Comparison of ENCODE assay signal across 27 cellular contexts in genomic region chr7:52455571-52455970, GRCh38.
"Had no signal": no experiment of that assay in that cellular context is flagged by ENCODE, and none has a peak within 500 bp of the region (broad histone marks: within the 10 kb centered on the region; RNA-seq: fewer than 3 reads in every experiment).

No MANE protein-coding gene starts in this region.

- H3K4me1 ChIP-seq: colonic mucosa, esophagus muscularis mucosa, esophagus squamous epithelium, foreskin keratinocyte, gastrocnemius medialis, gastroesophageal sphincter, heart right ventricle had no signal

- FAIRE-seq: colon, endometrium, endothelial cell of umbilical vein, frontal cortex had no signal

- ATAC-seq: effector memory CD8-positive, alpha-beta T cell; esophagus mucosa; foreskin keratinocyte; gastrocnemius medialis; gastroesophageal sphincter; heart right ventricle had no signal

- H3K4me3 ChIP-seq: colonic mucosa, coronary artery, dorsolateral prefrontal cortex, esophagus muscularis mucosa, esophagus squamous epithelium, gastrocnemius medialis, gastroesophageal sphincter, heart right ventricle had no signal

- H3K27ac ChIP-seq: colonic mucosa, coronary artery, dorsolateral prefrontal cortex, epithelial cell of prostate, esophagus muscularis mucosa, esophagus squamous epithelium, foreskin keratinocyte, gastrocnemius medialis, gastroesophageal sphincter, heart right ventricle had no signal

- H3K27me3 ChIP-seq: colonic mucosa, dorsolateral prefrontal cortex, esophagus muscularis mucosa, esophagus squamous epithelium, foreskin keratinocyte, gastrocnemius medialis, gastroesophageal sphincter, heart right ventricle had no signal

- DNase-seq: colonic mucosa; cortex of kidney; dermis blood vessel endothelial cell; dorsolateral prefrontal cortex; effector CD4-positive, alpha-beta T cell; effector CD8-positive, alpha-beta T cell; effector memory CD4-positive, alpha-beta T cell; effector memory CD8-positive, alpha-beta T cell; endodermal cell; erythroblast; esophagus squamous epithelium; foreskin fibroblast; foreskin keratinocyte; foreskin melanocyte; gastrocnemius medialis; glutamatergic neuron; head of caudate nucleus; heart right ventricle had no signal

- H3K9me3 ChIP-seq: colonic mucosa, esophagus muscularis mucosa, esophagus squamous epithelium, gastrocnemius medialis, gastroesophageal sphincter had no signal

- H3K36me3 ChIP-seq: colonic mucosa, esophagus muscularis mucosa, esophagus squamous epithelium, gastrocnemius medialis, gastroesophageal sphincter, heart right ventricle had no signal
